ENCODE assay signal across 25 cellular contexts in genomic region chr9:112041199-112041535, GRCh38.
DNase-seq lines count a peak whose midpoint lies in the region; ATAC-seq and TF ChIP-seq lines count a peak whose summit lies in the region.
"Had no signal": no experiment of that assay in that cellular context is flagged by ENCODE, and none has a peak within 500 bp of the region (broad histone marks: within the 10 kb centered on the region; RNA-seq: fewer than 3 reads in every experiment).

No MANE protein-coding gene starts in this region.

- no peak for TF ChIP-seq EP300 in SK-N-SH (IDR thresholded peaks at IDR 0.05; ENCODE audit: borderline replicate concordance in 1 of 2, low read depth in 1 of 2, low read length in 1 of 2)
- TF ChIP-seq EP300 in gastroesophageal sphincter (IDR thresholded peaks at IDR 0.05), result no peak

- no peak for TF ChIP-seq POLR2A in HCT116 (IDR thresholded peaks at IDR 0.05; ENCODE audit: borderline replicate concordance, extremely low read depth, insufficient read depth, insufficient read length)
- TF ChIP-seq POLR2A in gastroesophageal sphincter (IDR thresholded peaks at IDR 0.05), result no peak

- peaks cover 38% of the 10 kb centered on the region for H3K27me3 Mint-ChIP-seq in stimulated activated naive CD8-positive, alpha-beta T cell treated with anti-CD3 and anti-CD28 coated beads, Interleukin-15, amount 100 ng/mL, for 72 hours
- H3K27me3 Mint-ChIP-seq: CD4-positive, alpha-beta memory T cell; naive B cell had no signal

- no TSS peak for BruUV-seq in HCT116 (replicated peaks; lab: Mats Ljungman, UMichigan)

- peak overlapping the region in 1 of 2 experiments; percentile 18; a peak in 1 of 4 replicates for H3K4me3 ChIP-seq in HCT116 (replicated peaks in 1 of 2; ENCODE audit: low read depth in 1 of 2, low read length in 2 of 2)
- H3K4me3 ChIP-seq in SK-N-SH (ENCODE audit: low read depth in 2 of 2, low read length in 1 of 2), result no peak overlapping the region
- H3K4me3 ChIP-seq in gastroesophageal sphincter, result no peak overlapping the region
- no peak overlapping the region for H3K4me3 ChIP-seq in skeletal muscle satellite cell (ENCODE audit: low read length)
- H3K4me3 ChIP-seq: esophagus muscularis mucosa, right lobe of liver, thoracic aorta had no signal

- no peak overlapping the region for H3K4me3 Mint-ChIP-seq in stimulated activated naive CD8-positive, alpha-beta T cell treated with anti-CD3 and anti-CD28 coated beads, Interleukin-15, amount 100 ng/mL, for 72 hours
- H3K4me3 Mint-ChIP-seq: activated naive CD4-positive, alpha-beta T cell treated with anti-CD3 and anti-CD28 coated beads, Interleukin-2, amount 10 ng/mL, durations not matched to agents 7 days and 5 days; activated T-cell treated with anti-CD3 and anti-CD28 coated beads, Interleukin-2, amount 50 U/mL, for 24 hours; CD4-positive, alpha-beta memory T cell; naive B cell; T-cell had no signal

- RAD21 ChIA-PET in HCT116 (lab: Charles Lee; ENCODE audit: low non-redundant PET in 1 of 2, low total read pairs in 2 of 2, uncharacterized antibody in 2 of 2, unreplicated experiment in 2 of 2), result no interaction called here

- no peak; the same call in 1 of the 2 replicates for ATAC-seq in HCT116
- ATAC-seq in gastroesophageal sphincter, result peak; percentile 18
- ATAC-seq in GM19035 (IDR thresholded peaks at IDR 0.05; ENCODE audit: unreplicated experiment), result no peak
- no peak for ATAC-seq in stimulated activated naive CD8-positive, alpha-beta T cell treated with anti-CD3 and anti-CD28 coated beads, Interleukin-15, amount 100 ng/mL, for 72 hours
- ATAC-seq: activated CD4-positive, CD25-positive, alpha-beta regulatory T cell treated with anti-CD3 and anti-CD28 coated beads, Interleukin-2, amount 50 U/mL, for 24 hours; T-cell had no signal

- POLR2A ChIA-PET in HCT116 (lab: Charles Lee) (interaction anchor here (1.4 kb wide), 1 partner anchor 28 kb away, joined by 3 read pairs; no protein-coding TSS in a partner anchor), SK-N-SH (lab: Yijun Ruan, JAX) (no interaction called here)

- no peaks in the 10 kb centered on the region for H3K36me3 ChIP-seq in HCT116 (ENCODE audit: control insufficient read depth in 1 of 2, insufficient read depth in 2 of 2, low read length in 2 of 2)
- no peaks in the 10 kb centered on the region for H3K36me3 ChIP-seq in SK-N-SH (replicated peaks in 1 of 2; ENCODE audit: control insufficient read depth in 1 of 2, insufficient read depth in 2 of 2, low read length in 1 of 2)
- H3K36me3 ChIP-seq in gastroesophageal sphincter, result no peaks in the 10 kb centered on the region
- H3K36me3 ChIP-seq in skeletal muscle satellite cell (ENCODE audit: insufficient read depth, low read length), result no peaks in the 10 kb centered on the region
- H3K36me3 ChIP-seq: esophagus muscularis mucosa, right lobe of liver, thoracic aorta had no signal

- TF ChIP-seq RAD21 in HCT116 (IDR thresholded peaks at IDR 0.05; ENCODE audit: low read depth) (no peak), SK-N-SH (IDR thresholded peaks at IDR 0.05; ENCODE audit: low read length) (no peak)

- peaks cover 43% of the 10 kb centered on the region for H3K4me1 Mint-ChIP-seq in stimulated activated naive CD8-positive, alpha-beta T cell treated with anti-CD3 and anti-CD28 coated beads, Interleukin-15, amount 100 ng/mL, for 72 hours

- no peak overlapping the region for H3K27ac Mint-ChIP-seq in stimulated activated naive CD8-positive, alpha-beta T cell treated with anti-CD3 and anti-CD28 coated beads, Interleukin-15, amount 100 ng/mL, for 72 hours
- H3K27ac Mint-ChIP-seq: activated T-cell treated with anti-CD3 and anti-CD28 coated beads, Interleukin-2, amount 50 U/mL, for 24 hours; CD4-positive, alpha-beta memory T cell; T-cell had no signal

- H3K9ac ChIP-seq in HCT116 (ENCODE audit: low read length) (peak overlapping the region; percentile 8; the same call in 1 of the 2 replicates), SK-N-SH (no peak overlapping the region), skeletal muscle satellite cell (ENCODE audit: low read depth, low read length) (peak overlapping the region; percentile 60)

- DNase-seq in HCT116 (ENCODE audit: low read depth, low spot score) (no peak), SK-N-SH (no peak), AML-193 (lab: John Stamatoyannopoulos, UW) (no peak), dermis blood vessel endothelial cell (no peak)
- DNase-seq in stimulated activated naive CD8-positive, alpha-beta T cell treated with anti-CD3 and anti-CD28 coated beads, Interleukin-15, amount 100 ng/mL, for 72 hours, result no peak
- DNase-seq: activated CD8-positive, alpha-beta memory T cell treated with anti-CD3 and anti-CD28 coated beads for 24 hours; activated naive CD4-positive, alpha-beta T cell treated with anti-CD3 and anti-CD28 coated beads, Interleukin-2, amount 10 ng/mL, durations not matched to agents 7 days and 5 days; activated T-cell treated with anti-CD3 and anti-CD28 coated beads, Interleukin-2, amount 50 U/mL, for 24 hours; anterior cingulate cortex; CD4-positive, alpha-beta memory T cell; central memory CD4-positive, alpha-beta T cell; DMS53; GF-D8; Karpas-422; naive B cell; NCI-H187; right lobe of liver; SHP77; T-cell had no signal

- H3K79me2 ChIP-seq in HCT116 (ENCODE audit: insufficient read depth, low read length) (no peaks in the 10 kb centered on the region), SK-N-SH (ENCODE audit: insufficient read depth) (no peaks in the 10 kb centered on the region)

- CTCF ChIA-PET in HCT116 (lab: Charles Lee) (no interaction called here), SK-N-SH (lab: Yijun Ruan, JAX) (interaction anchor here (0.6 kb wide), 1 partner anchor 20 kb away, joined by 3 read pairs; no protein-coding TSS in a partner anchor)

- peaks cover 34% of the 10 kb centered on the region for H3F3A ChIP-seq in SK-N-SH (replicated peaks; ENCODE audit: insufficient read depth)

- H3K9me3 ChIP-seq in HCT116 (ENCODE audit: control insufficient read depth in 1 of 2, insufficient read depth in 1 of 2, low read depth in 1 of 2, low read length in 2 of 2) (no peaks in the 10 kb centered on the region), SK-N-SH (no peaks in the 10 kb centered on the region), gastroesophageal sphincter (no peaks in the 10 kb centered on the region), skeletal muscle satellite cell (replicated peaks; ENCODE audit: low read length) (no peaks in the 10 kb centered on the region)
- H3K9me3 ChIP-seq: esophagus muscularis mucosa, right lobe of liver, thoracic aorta had no signal

- no peak overlapping the region for H2AFZ ChIP-seq in HCT116 (ENCODE audit: low read depth, low read length, poor library complexity, severe bottlenecking)
- no peak overlapping the region for H2AFZ ChIP-seq in SK-N-SH (ENCODE audit: low read depth)

- H3K9me2 ChIP-seq in HCT116 (ENCODE audit: insufficient read depth) (no peaks in the 10 kb centered on the region), SK-N-SH (no peaks in the 10 kb centered on the region)

- no peaks in the 10 kb centered on the region for H4K20me1 ChIP-seq in HCT116 (ENCODE audit: insufficient read depth)
- no peaks in the 10 kb centered on the region for H4K20me1 ChIP-seq in SK-N-SH (ENCODE audit: insufficient read depth)

- WGBS in SK-N-SH (ENCODE audit: low lambda C conversion rate), result 95% methylated on average over 4 of the region's 4 CpGs
- WGBS in gastroesophageal sphincter (ENCODE audit: low coverage in 1 of 2), 2 donors, result 83 to 95% methylated on average over 3 of the region's 4 CpGs

- H3K27me3 ChIP-seq in HCT116 (ENCODE audit: insufficient read depth, low read length), result no peaks in the 10 kb centered on the region
- no peaks in the 10 kb centered on the region for H3K27me3 ChIP-seq in SK-N-SH (ENCODE audit: insufficient read depth)
- no peaks in the 10 kb centered on the region for H3K27me3 ChIP-seq in gastroesophageal sphincter
- no peaks in the 10 kb centered on the region for H3K27me3 ChIP-seq in skeletal muscle satellite cell (ENCODE audit: control insufficient read depth, insufficient read depth, low read length)
- H3K27me3 ChIP-seq: esophagus muscularis mucosa, right lobe of liver had no signal

- H3K9me3 Mint-ChIP-seq in stimulated activated naive CD8-positive, alpha-beta T cell treated with anti-CD3 and anti-CD28 coated beads, Interleukin-15, amount 100 ng/mL, for 72 hours, result peaks cover 0 to 15% of the 10 kb centered on the region in 2 donors
- H3K9me3 Mint-ChIP-seq: activated naive CD4-positive, alpha-beta T cell treated with anti-CD3 and anti-CD28 coated beads, Interleukin-2, amount 10 ng/mL, durations not matched to agents 7 days and 5 days; activated T-cell treated with anti-CD3 and anti-CD28 coated beads, Interleukin-2, amount 50 U/mL, for 24 hours; naive B cell; T-cell had no signal

- intact Hi-C loops in HCT116 (cut with micrococcal nuclease), result no loop called here

- H3K4me1 ChIP-seq in HCT116 (ENCODE audit: control insufficient read depth in 1 of 2, insufficient read depth in 2 of 2, low read length in 2 of 2), result peaks cover 21 to 73% of the 10 kb centered on the region in 2 experiments
- peaks cover 0 to 41% of the 10 kb centered on the region in 2 experiments; a peak in 3 of 4 replicates for H3K4me1 ChIP-seq in SK-N-SH (ENCODE audit: control insufficient read depth in 1 of 2, insufficient read depth in 2 of 2, low read depth in 1 of 2, low read length in 1 of 2)
- peaks cover 0 to 2% (median 0%) of the 10 kb centered on the region in 3 donors for H3K4me1 ChIP-seq in gastroesophageal sphincter
- peaks cover 67% of the 10 kb centered on the region for H3K4me1 ChIP-seq in skeletal muscle satellite cell (ENCODE audit: control insufficient read depth, insufficient read depth, low read length)

- H3K27ac ChIP-seq in HCT116 (ENCODE audit: low read depth, low read length), result peak overlapping the region; percentile 37; the same call in 1 of the 2 replicates
- H3K27ac ChIP-seq in SK-N-SH (ENCODE audit: low read depth in 2 of 2, low read length in 1 of 2), result peak overlapping the region; percentile 62 to 75
- H3K27ac ChIP-seq in gastroesophageal sphincter, result peak overlapping the region in 2 of 4 donors; percentile 29 to 41
- H3K27ac ChIP-seq: right lobe of liver, thoracic aorta had no signal

- TF ChIP-seq CTCF in HCT116 (IDR thresholded peaks at IDR 0.05 in 2 of 3, conservative IDR thresholded peaks at IDR 0.05 in 1 of 3; ENCODE audit: borderline replicate concordance in 1 of 3, insufficient read depth in 1 of 3, low read depth in 2 of 3, low read length in 2 of 3), result no peak
- TF ChIP-seq CTCF in SK-N-SH (IDR thresholded peaks at IDR 0.05), result no peak
- no peak for TF ChIP-seq CTCF in gastroesophageal sphincter (IDR thresholded peaks at IDR 0.05)

- peak overlapping the region; percentile 67 for H3K4me2 ChIP-seq in HCT116 (ENCODE audit: low read length)
- H3K4me2 ChIP-seq in SK-N-SH, result 0 out of 2 replicates have a peak overlapping the region, but pooled peaks have one; percentile 26
- H3K4me2 ChIP-seq in skeletal muscle satellite cell (ENCODE audit: low read length), result no peak overlapping the region

TF ChIP-seq in HCT116, 20 proteins besides CTCF, POLR2A, EP300 and RAD21 (continues in another document):
- no peak for TF ChIP-seq JUND (IDR thresholded peaks at IDR 0.05)
- no peak for TF ChIP-seq SIN3A (IDR thresholded peaks at IDR 0.05; ENCODE audit: low read depth)
